In the genomic region with DNA sequence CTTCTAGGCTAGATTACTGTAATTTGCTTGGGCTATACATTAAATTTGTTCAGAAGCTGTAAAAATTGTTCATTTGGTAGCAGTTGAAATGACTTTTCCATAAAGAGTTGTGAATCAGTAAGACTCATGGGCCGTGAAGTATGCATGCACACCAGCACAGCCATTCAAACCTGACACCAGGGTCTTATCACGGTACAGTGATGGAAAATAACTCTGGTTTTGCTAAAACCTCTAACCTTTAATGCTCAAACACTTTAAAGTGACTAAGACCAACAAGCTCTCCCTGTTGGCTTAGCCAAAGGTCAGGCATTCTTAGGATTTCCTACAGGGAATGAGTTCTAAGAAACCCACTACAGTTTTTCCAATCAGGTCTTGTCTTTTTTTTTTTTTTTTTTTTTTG, we compare ENCODE assay signal across 21 cellular contexts.
"Had no signal": no experiment of that assay in that cellular context is flagged by ENCODE, and none has a peak within 500 bp of the region (broad histone marks: within the 10 kb centered on the region; RNA-seq: fewer than 3 reads in every experiment).

No MANE protein-coding gene starts in this region.

- H3K4me2 ChIP-seq: neural progenitor cell had no signal

- H3K4me1 ChIP-seq: lower lobe of right lung, neural progenitor cell, upper lobe of left lung had no signal

- H2AFZ ChIP-seq: neural progenitor cell had no signal

- H3K9me3 Mint-ChIP-seq: activated naive CD4-positive, alpha-beta T cell treated with anti-CD3 and anti-CD28 coated beads, Interleukin-2, amount 50 U/mL, for 24 hours; activated T-cell treated with anti-CD3 and anti-CD28 coated beads, Interleukin-2, amount 50 U/mL, for 72 hours; mesothelial cell of epicardium; naive thymus-derived CD8-positive, alpha-beta T cell; neural progenitor cell; T-helper 1 cell treated with Interleukin-12 subunit alpha and Interleukin-12 subunit beta and Interleukin-4 antibody, amounts not matched to agents 30 μg/mL and 1 μg/mL, for 36 hours; WTC11 had no signal

- H3K9ac ChIP-seq: neural progenitor cell had no signal

- H3K9me3 ChIP-seq: heart right ventricle, lower lobe of right lung, spleen, thoracic aorta, upper lobe of left lung had no signal

- H3K27ac Mint-ChIP-seq: activated naive CD4-positive, alpha-beta T cell treated with anti-CD3 and anti-CD28 coated beads, Interleukin-2, amount 50 U/mL, for 24 hours; activated T-cell treated with anti-CD3 and anti-CD28 coated beads, Interleukin-2, amount 50 U/mL, for 72 hours; mesothelial cell of epicardium; naive thymus-derived CD8-positive, alpha-beta T cell; neural progenitor cell; T-helper 1 cell treated with Interleukin-12 subunit alpha and Interleukin-12 subunit beta and Interleukin-4 antibody, amounts not matched to agents 30 μg/mL and 1 μg/mL, for 36 hours; WTC11 had no signal

- H3K4me3 ChIP-seq: heart right ventricle, lower lobe of right lung, neural progenitor cell, spleen, thoracic aorta, upper lobe of left lung had no signal

- H3K27me3 Mint-ChIP-seq: activated naive CD4-positive, alpha-beta T cell treated with anti-CD3 and anti-CD28 coated beads, Interleukin-2, amount 50 U/mL, for 24 hours; naive thymus-derived CD8-positive, alpha-beta T cell had no signal

- H3K4me3 Mint-ChIP-seq: activated naive CD4-positive, alpha-beta T cell treated with anti-CD3 and anti-CD28 coated beads, Interleukin-2, amount 50 U/mL, for 24 hours; activated T-cell treated with anti-CD3 and anti-CD28 coated beads, Interleukin-2, amount 50 U/mL, for 72 hours; mesothelial cell of epicardium; naive thymus-derived CD8-positive, alpha-beta T cell; neural progenitor cell; T-helper 1 cell treated with Interleukin-12 subunit alpha and Interleukin-12 subunit beta and Interleukin-4 antibody, amounts not matched to agents 30 μg/mL and 1 μg/mL, for 36 hours; WTC11 had no signal

- ATAC-seq: activated T-cell treated with anti-CD3 and anti-CD28 coated beads, Interleukin-2, amount 50 U/mL, for 72 hours; heart right ventricle; left lobe of liver; lower lobe of right lung; naive thymus-derived CD8-positive, alpha-beta T cell; WTC11 had no signal

- H3K27ac ChIP-seq: epithelial cell of prostate, heart right ventricle, lower lobe of right lung, neural progenitor cell, spleen, thoracic aorta, upper lobe of left lung had no signal

- H3K27me3 ChIP-seq: heart right ventricle, neural progenitor cell, spleen, upper lobe of left lung had no signal

- DNase-seq: activated CD4-positive, alpha-beta T cell treated with anti-CD3 and anti-CD28 coated beads, Interleukin-2, amount 50 U/mL, for 48 hours; activated gamma-delta T cell; activated T-cell treated with anti-CD3 and anti-CD28 coated beads, Interleukin-2, amount 50 U/mL, for 72 hours; amygdala; heart right ventricle; kidney; lower lobe of right lung; naive thymus-derived CD8-positive, alpha-beta T cell; posterior cingulate gyrus; spleen; stimulated activated CD4-positive, alpha-beta T cell treated with anti-CD3 and anti-CD28 coated beads, Interleukin-4, amount 100 ng/mL, for 4 hours; T1000; upper lobe of left lung had no signal
